In the genomic region with DNA sequence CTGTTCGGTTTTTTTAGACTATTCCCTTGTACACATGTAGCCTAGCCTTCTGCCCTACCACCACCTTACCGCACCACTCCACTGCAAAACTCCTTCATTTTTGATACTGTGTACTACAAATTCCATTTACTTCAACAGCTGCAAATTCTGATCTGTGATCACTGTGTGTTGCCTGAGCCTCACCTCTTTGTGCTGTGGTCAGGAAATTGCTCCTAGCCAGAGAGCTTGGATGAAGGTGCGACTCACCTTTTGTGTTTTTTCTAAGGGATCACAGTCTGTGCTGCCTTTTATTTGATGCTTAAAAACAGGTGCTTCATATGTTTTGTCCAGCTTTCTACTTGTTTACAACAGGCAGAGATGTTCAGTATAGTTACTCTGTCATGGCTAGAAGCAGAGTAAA, we compare ENCODE assay signal across 1 cellular context.
TF ChIP-seq lines count a peak whose summit lies in the region.

No MANE protein-coding gene starts in this region.

TF ChIP-seq in GM12878, 131 proteins besides CTCF, POLR2A, EP300 and RAD21:
- no peak for TF ChIP-seq CREM (IDR thresholded peaks at IDR 0.05; ENCODE audit: low read depth)
- no peak for TF ChIP-seq RAD51 (IDR thresholded peaks at IDR 0.05)
- TF ChIP-seq SMC3 (IDR thresholded peaks at IDR 0.05; ENCODE audit: borderline replicate concordance, low read length): no peak
- TF ChIP-seq GABPA (IDR thresholded peaks at IDR 0.05; ENCODE audit: low read depth): no peak
- TF ChIP-seq, protein P1, sequence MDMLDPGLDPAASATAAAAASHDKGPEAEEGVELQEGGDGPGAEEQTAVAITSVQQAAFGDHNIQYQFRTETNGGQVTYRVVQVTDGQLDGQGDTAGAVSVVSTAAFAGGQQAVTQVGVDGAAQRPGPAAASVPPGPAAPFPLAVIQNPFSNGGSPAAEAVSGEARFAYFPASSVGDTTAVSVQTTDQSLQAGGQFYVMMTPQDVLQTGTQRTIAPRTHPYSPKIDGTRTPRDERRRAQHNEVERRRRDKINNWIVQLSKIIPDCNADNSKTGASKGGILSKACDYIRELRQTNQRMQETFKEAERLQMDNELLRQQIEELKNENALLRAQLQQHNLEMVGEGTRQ (IDR thresholded peaks at IDR 0.05; ENCODE audit: borderline replicate concordance, low read depth, low read length): no peak
- TF ChIP-seq ZZZ3 (IDR thresholded peaks at IDR 0.05; ENCODE audit: control insufficient read depth, insufficient read length, low read depth): no peak
- TF ChIP-seq, protein P2, sequence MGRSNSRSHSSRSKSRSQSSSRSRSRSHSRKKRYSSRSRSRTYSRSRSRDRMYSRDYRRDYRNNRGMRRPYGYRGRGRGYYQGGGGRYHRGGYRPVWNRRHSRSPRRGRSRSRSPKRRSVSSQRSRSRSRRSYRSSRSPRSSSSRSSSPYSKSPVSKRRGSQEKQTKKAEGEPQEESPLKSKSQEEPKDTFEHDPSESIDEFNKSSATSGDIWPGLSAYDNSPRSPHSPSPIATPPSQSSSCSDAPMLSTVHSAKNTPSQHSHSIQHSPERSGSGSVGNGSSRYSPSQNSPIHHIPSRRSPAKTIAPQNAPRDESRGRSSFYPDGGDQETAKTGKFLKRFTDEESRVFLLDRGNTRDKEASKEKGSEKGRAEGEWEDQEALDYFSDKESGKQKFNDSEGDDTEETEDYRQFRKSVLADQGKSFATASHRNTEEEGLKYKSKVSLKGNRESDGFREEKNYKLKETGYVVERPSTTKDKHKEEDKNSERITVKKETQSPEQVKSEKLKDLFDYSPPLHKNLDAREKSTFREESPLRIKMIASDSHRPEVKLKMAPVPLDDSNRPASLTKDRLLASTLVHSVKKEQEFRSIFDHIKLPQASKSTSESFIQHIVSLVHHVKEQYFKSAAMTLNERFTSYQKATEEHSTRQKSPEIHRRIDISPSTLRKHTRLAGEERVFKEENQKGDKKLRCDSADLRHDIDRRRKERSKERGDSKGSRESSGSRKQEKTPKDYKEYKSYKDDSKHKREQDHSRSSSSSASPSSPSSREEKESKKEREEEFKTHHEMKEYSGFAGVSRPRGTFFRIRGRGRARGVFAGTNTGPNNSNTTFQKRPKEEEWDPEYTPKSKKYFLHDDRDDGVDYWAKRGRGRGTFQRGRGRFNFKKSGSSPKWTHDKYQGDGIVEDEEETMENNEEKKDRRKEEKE (IDR thresholded peaks at IDR 0.05): no peak
- no peak for TF ChIP-seq SUPT20H (IDR thresholded peaks at IDR 0.05; ENCODE audit: borderline replicate concordance, control insufficient read depth, low read depth, low read length)
- no peak for TF ChIP-seq ZSCAN29 (IDR thresholded peaks at IDR 0.05)
- TF ChIP-seq YY1 (IDR thresholded peaks at IDR 0.05; ENCODE audit: low read depth, low read length): no peak
- TF ChIP-seq TBL1XR1 (IDR thresholded peaks at IDR 0.05; ENCODE audit: low read depth, low read length): no peak
- TF ChIP-seq MTA3 (IDR thresholded peaks at IDR 0.05; ENCODE audit: borderline replicate concordance, low read length): no peak
- TF ChIP-seq POU2F2 (IDR thresholded peaks at IDR 0.05; ENCODE audit: borderline replicate concordance, low read depth, low read length): no peak
- TF ChIP-seq NFYA (IDR thresholded peaks at IDR 0.05; ENCODE audit: borderline replicate concordance, low read depth, low read length): no peak
- TF ChIP-seq NR2F1 (conservative IDR thresholded peaks at IDR 0.05): no peak
